In genomic region chr4:88697588-88698329, GRCh38 we compare ENCODE assay signal across 8 cellular contexts. TPM values are rescaled to one million over a fixed set of nuclear protein-coding genes. Genes with fewer than 3 reads are reported as not detected.
A peak's percentile ranks its signal among the peaks of the same experiment; 100 is the strongest.
DNase-seq lines count a peak whose midpoint lies in the region; ATAC-seq, FAIRE-seq and TF ChIP-seq lines count a peak whose summit lies in the region.

Gene NAP1L5 (minus strand): TSS chr4:88697829. CDS start chr4:88697754, 75 bp downstream.

- no peaks in the 10 kb centered on the region for H4K20me1 ChIP-seq in endothelial cell of umbilical vein (replicated peaks; ENCODE audit: control insufficient read depth, extremely low read depth, insufficient read depth, low read length)

- no peaks in the 10 kb centered on the region for H3K27me3 ChIP-seq in endothelial cell of umbilical vein (ENCODE audit: control insufficient read depth in 2 of 2, insufficient read depth in 2 of 2, low read length in 2 of 2)

- BruUV-seq in endothelial cell of umbilical vein (replicated peaks; lab: Mats Ljungman, UMichigan) = no TSS peak

- H3K4me2 ChIP-seq in endothelial cell of umbilical vein (ENCODE audit: insufficient read depth, low read length) = peak within 1 kb of the TSS; percentile 76

- H3K4me1 ChIP-seq in endothelial cell of umbilical vein (ENCODE audit: control insufficient read depth, extremely low read depth, insufficient read depth, low read length) = peaks cover 4% of the 10 kb centered on the region

- H3K9ac ChIP-seq in endothelial cell of umbilical vein (replicated peaks; ENCODE audit: extremely low read depth, insufficient read depth, low read length) = peak within 1 kb of the TSS; percentile 73

- no peak for TF ChIP-seq CTCF in endothelial cell of umbilical vein (IDR thresholded peaks at IDR 0.05; ENCODE audit: extremely low read depth in 1 of 2, insufficient read depth in 1 of 2, low read depth in 1 of 2, low read length in 2 of 2)

- peak within 1 kb of the TSS; percentile 71 to 93 (median 84) for H3K4me3 ChIP-seq in endothelial cell of umbilical vein (replicated peaks in 1 of 3; ENCODE audit: insufficient read depth in 1 of 3, low read depth in 1 of 3, low read length in 3 of 3)

- intact Hi-C loops in endothelial cell of umbilical vein (cut with micrococcal nuclease) = no loop called here

- CTCF ChIA-PET in endothelial cell of umbilical vein (lab: Charles Lee) = interaction anchor here (0.8 to 1.1 kb wide), 3 partner anchors 39 to 158 kb away, joined by 3 to 5 read pairs (median 3); no protein-coding TSS in a partner anchor

- POLR2A ChIA-PET in endothelial cell of umbilical vein (lab: Charles Lee) = no interaction called here

- DNase-seq in NCI-H345 treated with DMSO at 0.1 percent for 48 hours (lab: John Stamatoyannopoulos, UW; ENCODE audit: unreplicated experiment) (peak; percentile 51), endothelial cell of umbilical vein (ENCODE audit: low read depth, low spot score) (peak; percentile 64), mucosa of gallbladder (ENCODE audit: low spot score) (peak; percentile 70), NK-92 (lab: John Stamatoyannopoulos, UW; ENCODE audit: unreplicated experiment) (no peak)
- peak; percentile 66 for DNase-seq in activated CD8-positive, alpha-beta memory T cell treated with anti-CD3 and anti-CD28 coated beads, Interleukin-2, amount 50 U/mL, for 4 hours
- DNase-seq in stimulated activated CD8-positive, alpha-beta memory T cell treated with anti-CD3 and anti-CD28 coated beads, Interleukin-4, amount 100 ng/mL, for 48 hours = peak; percentile 71

- H2AFZ ChIP-seq in endothelial cell of umbilical vein (ENCODE audit: low read depth, low read length) = peak within 1 kb of the TSS; percentile 82

- peak; percentile 24 for FAIRE-seq in endothelial cell of umbilical vein (lab: Jason Lieb, UNC)

- H3K36me3 ChIP-seq in endothelial cell of umbilical vein (ENCODE audit: control insufficient read depth in 2 of 2, extremely low read depth in 1 of 2, insufficient read depth in 2 of 2, low read length in 2 of 2) = no peaks in the 10 kb centered on the region

- H3K9me1 ChIP-seq in endothelial cell of umbilical vein (replicated peaks; ENCODE audit: control insufficient read depth, extremely low read depth, insufficient read depth, low read length) = no peaks in the 10 kb centered on the region

- ATAC-seq in GM18517 (IDR thresholded peaks at IDR 0.05; ENCODE audit: unreplicated experiment) (peak; percentile 85), HG02970 (IDR thresholded peaks at IDR 0.05; ENCODE audit: low FRiP score, unreplicated experiment) (peak; percentile 84)

- dilution Hi-C loops in endothelial cell of umbilical vein (cut with MboI; ENCODE audit: extremely low pct_ligation_motif_present, low sequenced_read_pairs) = no loop called here

- H3K79me2 ChIP-seq in endothelial cell of umbilical vein (ENCODE audit: control insufficient read depth, insufficient read depth, low read length) = no peaks in the 10 kb centered on the region

- no peaks in the 10 kb centered on the region for H3K9me3 ChIP-seq in endothelial cell of umbilical vein (replicated peaks; ENCODE audit: control insufficient read depth, insufficient read depth, low read length)

- TF ChIP-seq POLR2A in endothelial cell of umbilical vein (IDR thresholded peaks at IDR 0.05; ENCODE audit: low read depth, low read length) = no peak

- H3K27ac ChIP-seq in endothelial cell of umbilical vein (ENCODE audit: insufficient read depth, low read depth, low read length) = peak within 1 kb of the TSS; percentile 52

TF ChIP-seq in endothelial cell of umbilical vein, 7 proteins besides CTCF, POLR2A, EP300 and RAD21:
- no peak for TF ChIP-seq MYC (IDR thresholded peaks at IDR 0.05; ENCODE audit: low read depth, low read length)
- TF ChIP-seq POLR2AphosphoS5 (IDR thresholded peaks at IDR 0.05; ENCODE audit: insufficient read depth, low read depth, low read length) = peak; percentile 17
- TF ChIP-seq EZH2 (IDR thresholded peaks at IDR 0.05; ENCODE audit: borderline replicate concordance, low read depth, low read length, severe bottlenecking) = no peak

RNA-seq across cellular contexts. Expression of gene NAP1L5, which starts in this region (rescaled TPM):
- total RNA-seq in endothelial cell of umbilical vein (6.1 and 7.6 TPM in 2 replicates), mucosa of gallbladder (8.5 TPM)
- 2.1 and 3.4 TPM in 2 replicates for polyA plus RNA-seq in endothelial cell of umbilical vein
- polyA plus RNA-seq in endothelial cell of umbilical vein (2011; cell fraction: cytosol; rRNA removed) = 6.3 and 6.4 TPM in 2 replicates
- polyA plus RNA-seq in endothelial cell of umbilical vein (2011; cell fraction: nucleus; rRNA removed) = 1.9 and 2.8 TPM in 2 replicates
- 8.1 and 13.9 TPM in 2 replicates for polyA plus RNA-seq in endothelial cell of umbilical vein (2012)
- polyA minus RNA-seq in endothelial cell of umbilical vein = 1.4 and 2.2 TPM in 2 replicates
- not detected for polyA minus RNA-seq in endothelial cell of umbilical vein (2011; cell fraction: cytosol; rRNA and poly(A)+ RNA removed)
- 0.91 and 1.7 TPM in 2 replicates for polyA minus RNA-seq in endothelial cell of umbilical vein (2011; cell fraction: nucleus; rRNA and poly(A)+ RNA removed)
